In genomic region chr2:197108758-197109157, GRCh38 we compare ENCODE assay signal across 9 cellular contexts.
DNase-seq lines count a peak whose midpoint lies in the region; ATAC-seq and TF ChIP-seq lines count a peak whose summit lies in the region.
"Had no signal": no experiment of that assay in that cellular context is flagged by ENCODE, and none has a peak within 500 bp of the region (broad histone marks: within the 10 kb centered on the region; RNA-seq: fewer than 3 reads in every experiment).

No MANE protein-coding gene starts in this region.

- peak; percentile 95 for DNase-seq in M059J (ENCODE audit: low read depth)
- no peak for DNase-seq in lower lobe of right lung
- DNase-seq in thyroid gland = peak; percentile 28 to 34
- DNase-seq in activated effector memory CD4-positive, alpha-beta T cell treated with anti-CD3 and anti-CD28 coated beads, Interleukin-2, amount 50 U/mL, for 16 hours = no peak
- DNase-seq in activated naive CD4-positive, alpha-beta T cell treated with Interleukin-2 at 50 U/mL for 16 hours = no peak
- DNase-seq: NCI-H1436 treated with DMSO at 0.1 percent for 48 hours, T-helper 9 cell had no signal

- peaks cover 21% of the 10 kb centered on the region for H3K36me3 ChIP-seq in lower lobe of right lung
- no peaks in the 10 kb centered on the region for H3K36me3 ChIP-seq in thyroid gland

- no peak overlapping the region for H3K4me3 ChIP-seq in lower lobe of right lung
- no peak overlapping the region for H3K4me3 ChIP-seq in thyroid gland (replicated peaks in 1 of 3)

- H3K27ac Mint-ChIP-seq in dendritic cell treated with granulocyte-macrophage colony-stimulating factor and Interleukin-4, amounts not matched to agents 40 ng/mL and 50 ng/mL, for 4 days = peak overlapping the region; percentile 68

- no peaks in the 10 kb centered on the region for H3K27me3 Mint-ChIP-seq in dendritic cell treated with granulocyte-macrophage colony-stimulating factor and Interleukin-4, amounts not matched to agents 40 ng/mL and 50 ng/mL, for 4 days

- intact Hi-C loops in dendritic cell treated with granulocyte-macrophage colony-stimulating factor and Interleukin-4, amounts not matched to agents 40 ng/mL and 50 ng/mL, for 4 days (cut with micrococcal nuclease) = no loop called here
- intact Hi-C loops in lower lobe of right lung (cut with DNase I) (no loop called here), thyroid gland (cut with DNase I) (no loop called here)

- peaks cover 18% of the 10 kb centered on the region for H3K4me1 ChIP-seq in lower lobe of right lung
- peaks cover 7 to 18% of the 10 kb centered on the region in 2 donors for H3K4me1 ChIP-seq in thyroid gland

- H3K9me3 ChIP-seq in lower lobe of right lung (no peaks in the 10 kb centered on the region), thyroid gland (no peaks in the 10 kb centered on the region)

- peaks cover 61% of the 10 kb centered on the region for H3K36me3 Mint-ChIP-seq in dendritic cell treated with granulocyte-macrophage colony-stimulating factor and Interleukin-4, amounts not matched to agents 40 ng/mL and 50 ng/mL, for 4 days (ENCODE audit: low read depth)

- no peak overlapping the region for H3K4me3 Mint-ChIP-seq in dendritic cell treated with granulocyte-macrophage colony-stimulating factor and Interleukin-4, amounts not matched to agents 40 ng/mL and 50 ng/mL, for 4 days

- H3K27me3 ChIP-seq in lower lobe of right lung (ENCODE audit: low read depth) (no peaks in the 10 kb centered on the region), thyroid gland (no peaks in the 10 kb centered on the region)

- peaks cover 16% of the 10 kb centered on the region for H3K4me1 Mint-ChIP-seq in dendritic cell treated with granulocyte-macrophage colony-stimulating factor and Interleukin-4, amounts not matched to agents 40 ng/mL and 50 ng/mL, for 4 days (ENCODE audit: low read depth)

- no peak for TF ChIP-seq POLR2A in thyroid gland (IDR thresholded peaks at IDR 0.05)

- H3K27ac ChIP-seq in lower lobe of right lung (peak overlapping the region; percentile 80), thyroid gland (peak overlapping the region in 2 of 3 donors; percentile 34 to 59)

- no peaks in the 10 kb centered on the region for H3K9me3 Mint-ChIP-seq in dendritic cell treated with granulocyte-macrophage colony-stimulating factor and Interleukin-4, amounts not matched to agents 40 ng/mL and 50 ng/mL, for 4 days

- no peak for TF ChIP-seq CTCF in lower lobe of right lung (IDR thresholded peaks at IDR 0.05)
- no peak for TF ChIP-seq CTCF in thyroid gland (IDR thresholded peaks at IDR 0.05)

- 75 to 78% methylated on average over 4 of the region's 4 CpGs for WGBS in thyroid gland, 2 donors

- ATAC-seq in lower lobe of right lung = peak; percentile 57 to 62
- ATAC-seq in HG03571 (IDR thresholded peaks at IDR 0.05; ENCODE audit: unreplicated experiment) = no peak

Comparison
In these comparisons a context has a peak if more than half of its experiments do, and no peak if none do; other contexts are left out.
1. DNase-seq: peak in M059J (single experiment) and thyroid gland (2 of 2); none in lower lobe of right lung (single experiment), activated effector memory CD4-positive, alpha-beta T cell treated with anti-CD3 and anti-CD28 coated beads, Interleukin-2, amount 50 U/mL, for 16 hours (single experiment) and activated naive CD4-positive, alpha-beta T cell treated with Interleukin-2 at 50 U/mL for 16 hours (single experiment).